Comparison of ENCODE assay signal across 12 cellular contexts in the genomic region with DNA sequence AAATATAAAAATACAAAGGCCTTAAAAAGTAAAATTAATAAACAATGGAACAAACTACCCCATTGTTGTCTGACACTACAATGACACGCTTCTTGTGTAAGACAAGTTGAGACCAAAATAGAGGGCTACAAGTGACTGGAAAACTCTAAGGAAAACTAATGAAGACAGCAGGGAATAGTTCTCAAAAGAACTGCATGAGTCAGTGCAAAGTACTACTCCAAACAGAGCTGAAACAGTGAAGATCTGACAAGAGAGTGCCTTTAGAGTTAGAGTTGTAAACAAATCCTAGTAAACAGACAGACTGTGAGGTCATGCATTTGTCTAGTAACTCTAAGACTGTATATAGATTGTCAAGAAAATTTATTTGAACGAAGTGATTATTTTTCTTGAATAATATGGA.
"Had no signal": no experiment of that assay in that cellular context is flagged by ENCODE, and none has a peak within 500 bp of the region (broad histone marks: within the 10 kb centered on the region; RNA-seq: fewer than 3 reads in every experiment).

No MANE protein-coding gene starts in this region.

- ATAC-seq: activated CD4-positive, alpha-beta T cell treated with anti-CD3 and anti-CD28 coated beads for 36 hours; left lung had no signal

- DNase-seq: activated CD4-positive, alpha-beta T cell treated with anti-CD3 and anti-CD28 coated beads for 36 hours; activated CD4-positive, alpha-beta T cell treated with anti-CD3 and anti-CD28 coated beads, Interleukin-2, amount 50 U/mL, for 48 hours; anterior cingulate cortex; brain microvascular endothelial cell; colonic mucosa; left lung; occipital lobe; stimulated activated CD4-positive, alpha-beta T cell treated with anti-CD3 and anti-CD28 coated beads, Interleukin-12 subunit alpha, Interleukin-12 subunit beta, amount 100 ng/mL, for 4 hours; stimulated activated CD4-positive, alpha-beta T cell treated with anti-CD3 and anti-CD28 coated beads, Interleukin-1b, Interleukin-23, amount 100 ng/mL, for 48 hours; stimulated activated CD8-positive, alpha-beta memory T cell treated with anti-CD3 and anti-CD28 coated beads, Interleukin-4, amount 100 ng/mL, for 48 hours; stimulated activated naive CD4-positive, alpha-beta T cell; tibial artery had no signal
